1 cellular context compared by ENCODE assay signal in genomic region chr1:8378981-8379470, GRCh38.
TF ChIP-seq lines count a peak whose summit lies in the region.

No MANE protein-coding gene starts in this region.

TF ChIP-seq in H1, 55 proteins besides CTCF, POLR2A, EP300 and RAD21:
- no peak for TF ChIP-seq NANOG (IDR thresholded peaks at IDR 0.05; ENCODE audit: insufficient read depth, low read depth, low read length, poor library complexity, severe bottlenecking)
- no peak for TF ChIP-seq ATF3 (IDR thresholded peaks at IDR 0.05; ENCODE audit: insufficient read depth, low read depth, low read length)
- TF ChIP-seq JUND (IDR thresholded peaks at IDR 0.05; ENCODE audit: low read length) = no peak
- no peak for TF ChIP-seq GABPA (IDR thresholded peaks at IDR 0.05; ENCODE audit: borderline replicate concordance, insufficient read depth, low read length)
- no peak for TF ChIP-seq CHD1 (IDR thresholded peaks at IDR 0.05; ENCODE audit: low read depth, low read length)
- TF ChIP-seq CBX8 (IDR thresholded peaks at IDR 0.05; ENCODE audit: borderline replicate concordance, low read depth, low read length) = no peak
- TF ChIP-seq USF2 (IDR thresholded peaks at IDR 0.05; ENCODE audit: low read length) = no peak
- no peak for TF ChIP-seq GTF2F1 (IDR thresholded peaks at IDR 0.05; ENCODE audit: borderline replicate concordance, low read depth, low read length)
- TF ChIP-seq CEBPB (IDR thresholded peaks at IDR 0.05; ENCODE audit: low read depth, low read length) = no peak
- no peak for TF ChIP-seq YY1 (IDR thresholded peaks at IDR 0.05; ENCODE audit: low read depth, low read length)
- no peak for TF ChIP-seq KDM4A (IDR thresholded peaks at IDR 0.05; ENCODE audit: low read depth, low read length, severe bottlenecking)
- TF ChIP-seq SUZ12 (IDR thresholded peaks at IDR 0.05; ENCODE audit: low read length) = no peak
TF ChIP-seq in H1: peak in this region for 0.
